10 cellular contexts compared by ENCODE assay signal in genomic region chr11:30016588-30017363, GRCh38. TPM values are rescaled to one million over a fixed set of nuclear protein-coding genes. Genes with fewer than 3 reads are reported as not detected.
DNase-seq lines count a peak whose midpoint lies in the region; TF ChIP-seq lines count a peak whose summit lies in the region.
"Had no signal": no experiment of that assay in that cellular context is flagged by ENCODE, and none has a peak within 500 bp of the region (broad histone marks: within the 10 kb centered on the region; RNA-seq: fewer than 3 reads in every experiment).

Gene KCNA4, minus strand, starts transcription at chr11:30017030. Its CDS starts 4,352 bp downstream, at chr11:30012678.

- H3K27ac ChIP-seq in HUES64 (ENCODE audit: low read depth, low read length) (no peak within 1 kb of the TSS), WERI-Rb-1 (no peak within 1 kb of the TSS)

- TF ChIP-seq CTCF in WERI-Rb-1 (IDR thresholded peaks at IDR 0.05; ENCODE audit: low read depth, low read length), result peak; percentile 61

- H3K27me3 ChIP-seq in HUES64 (ENCODE audit: insufficient read depth, low read length) (peaks cover 100% of the 10 kb centered on the region), WERI-Rb-1 (ENCODE audit: insufficient read depth, low read depth, severe bottlenecking) (no peaks in the 10 kb centered on the region), iPS-15b (ENCODE audit: control insufficient read depth, insufficient read depth, low read length) (peaks cover 94% of the 10 kb centered on the region)

- H3K9me3 ChIP-seq in HUES64 (ENCODE audit: insufficient read depth, low read depth, low read length) (no peaks in the 10 kb centered on the region), WERI-Rb-1 (ENCODE audit: severe bottlenecking) (no peaks in the 10 kb centered on the region), iPS-15b (ENCODE audit: control insufficient read depth, insufficient read depth, low read length) (no peaks in the 10 kb centered on the region)

- DNase-seq in WERI-Rb-1, result peak; percentile 56
- peak; percentile 26 for DNase-seq in stimulated activated CD8-positive, alpha-beta memory T cell treated with anti-CD3 and anti-CD28 coated beads, Interleukin-4, amount 100 ng/mL, for 48 hours
- no peak for DNase-seq in activated CD8-positive, alpha-beta memory T cell treated with anti-CD3 and anti-CD28 coated beads, Interleukin-2, amount 50 U/mL, for 48 hours
- DNase-seq in mesenteric fat pad (ENCODE audit: low spot score), result no peak
- no peak for DNase-seq in ACHN
- DNase-seq in LoVo (ENCODE audit: low spot score), result no peak
- DNase-seq: stimulated activated CD4-positive, alpha-beta T cell treated with anti-CD3 and anti-CD28 coated beads, Interleukin-12 subunit alpha, Interleukin-12 subunit beta, amount 100 ng/mL, for 4 hours had no signal

- H3K4me1 ChIP-seq in HUES64 (ENCODE audit: insufficient read depth, low read length) (peaks cover 7% of the 10 kb centered on the region), iPS-15b (ENCODE audit: control insufficient read depth, insufficient read depth, low read length) (peaks cover 2% of the 10 kb centered on the region)

- H3K36me3 ChIP-seq in HUES64 (ENCODE audit: insufficient read depth, low read length) (no peaks in the 10 kb centered on the region), WERI-Rb-1 (no peaks in the 10 kb centered on the region; the same call in none of the 2 replicates), iPS-15b (ENCODE audit: control insufficient read depth, insufficient read depth, low read length) (no peaks in the 10 kb centered on the region)

- H3K4me3 ChIP-seq in HUES64 (ENCODE audit: low read length) (peak within 1 kb of the TSS; percentile 43), WERI-Rb-1 (ENCODE audit: low read depth, low read length) (peak within 1 kb of the TSS; percentile 59), iPS-15b (ENCODE audit: low read depth, low read length) (peak within 1 kb of the TSS; percentile 53)

- 1% methylated on average over 50 of the region's 50 CpGs for WGBS in HUES64

- H3K9ac ChIP-seq in HUES64 (ENCODE audit: low read depth, low read length) (no peak within 1 kb of the TSS), iPS-15b (ENCODE audit: low read depth, low read length) (no peak within 1 kb of the TSS)

- in situ Hi-C loops in ACHN (cut with HindIII; ENCODE audit: low pct_ligation_motif_present, low pct_unique_long_range_greater_than_20kb, low sequenced_read_pairs), result no loop called here

RNA-seq across cellular contexts. Expression of gene KCNA4, which starts in this region (rescaled TPM):
- not detected for polyA plus RNA-seq in HUES64 (2013, experiment 1 of 2)
- polyA plus RNA-seq in HUES64 (2013, experiment 2 of 2), result not detected
- total RNA-seq in mesenteric fat pad, result 0.87 TPM
- polyA plus RNA-seq: IgD-negative memory B cell had no signal

Comparison
In these comparisons a context has a peak if more than half of its experiments do, and no peak if none do; other contexts are left out.
1. DNase-seq: peak in WERI-Rb-1 (single experiment) and stimulated activated CD8-positive, alpha-beta memory T cell treated with anti-CD3 and anti-CD28 coated beads, Interleukin-4, amount 100 ng/mL, for 48 hours (single experiment); none in activated CD8-positive, alpha-beta memory T cell treated with anti-CD3 and anti-CD28 coated beads, Interleukin-2, amount 50 U/mL, for 48 hours (single experiment), mesenteric fat pad (single experiment), ACHN (single experiment) and LoVo (single experiment).
2. Peak in every context shown above with its lines, with median percentiles within 50 percentile points of each other: H3K4me3 ChIP-seq.